ENCODE assay signal across 1 cellular context in genomic region chr12:92144631-92145480, GRCh38.
A peak's percentile ranks its signal among the peaks of the same experiment; 100 is the strongest.
TF ChIP-seq lines count a peak whose summit lies in the region.

No MANE protein-coding gene starts in this region.

TF ChIP-seq in K562, 482 proteins besides CTCF, POLR2A, EP300 and RAD21 (continued from another document and continues in another):
- no peak for TF ChIP-seq ZNF407 (IDR thresholded peaks at IDR 0.05; ENCODE audit: low read depth)
- TF ChIP-seq ESRRA (IDR thresholded peaks at IDR 0.05; ENCODE audit: borderline replicate concordance, low read depth) = no peak
- TF ChIP-seq KHSRP (IDR thresholded peaks at IDR 0.05) = no peak
- TF ChIP-seq SRF (CRISPR knock-in tag; IDR thresholded peaks at IDR 0.05) = no peak
- peak; percentile 82 for TF ChIP-seq PCBP1 (IDR thresholded peaks at IDR 0.05; ENCODE audit: low read depth, low read length, poor library complexity, severe bottlenecking)
- TF ChIP-seq ARID3B (CRISPR knock-in tag; IDR thresholded peaks at IDR 0.05; ENCODE audit: borderline replicate concordance) = no peak
- no peak for TF ChIP-seq ID3 (CRISPR knock-in tag; IDR thresholded peaks at IDR 0.05)
- no peak for TF ChIP-seq ID3 (tag; IDR thresholded peaks at IDR 0.05)
- TF ChIP-seq THRA (IDR thresholded peaks at IDR 0.05) = no peak
- TF ChIP-seq RERE (CRISPR knock-in tag; IDR thresholded peaks at IDR 0.05; ENCODE audit: borderline replicate concordance) = no peak
- no peak for TF ChIP-seq ZNF79 (CRISPR knock-in tag; IDR thresholded peaks at IDR 0.05; ENCODE audit: low read depth)
- TF ChIP-seq GTF3C2 (IDR thresholded peaks at IDR 0.05; ENCODE audit: borderline replicate concordance, extremely low read depth, insufficient read length) = no peak
- peak; percentile 57 for TF ChIP-seq VEZF1 (CRISPR knock-in tag; IDR thresholded peaks at IDR 0.05)
- no peak for TF ChIP-seq GTF2F1 (IDR thresholded peaks at IDR 0.05; ENCODE audit: low read depth, low read length)
- TF ChIP-seq ZNF197 (CRISPR knock-in tag; IDR thresholded peaks at IDR 0.05; ENCODE audit: low read depth) = no peak
- no peak for TF ChIP-seq SMAD1 (IDR thresholded peaks at IDR 0.05; ENCODE audit: low read depth, low read length, partially characterized antibody)
- no peak for TF ChIP-seq LEF1 (IDR thresholded peaks at IDR 0.05)
- TF ChIP-seq RBM14 (IDR thresholded peaks at IDR 0.05; ENCODE audit: borderline replicate concordance, insufficient read depth, low read depth, low read length) = no peak
- peak; percentile 96 for TF ChIP-seq MEIS2 (IDR thresholded peaks at IDR 0.05; ENCODE audit: partially characterized antibody)
- TF ChIP-seq MITF (IDR thresholded peaks at IDR 0.05) = no peak
- TF ChIP-seq RBM25 (IDR thresholded peaks at IDR 0.05; ENCODE audit: low read depth, low read length, severe bottlenecking) = no peak
- no peak for TF ChIP-seq SNIP1 (IDR thresholded peaks at IDR 0.05; ENCODE audit: low read depth)
- TF ChIP-seq CHD2 (IDR thresholded peaks at IDR 0.05; ENCODE audit: low read depth, low read length) = no peak
- peak in 1 of 2 experiments; percentile 78; a peak in 2 of 4 replicates for TF ChIP-seq SIN3A (IDR thresholded peaks at IDR 0.05; ENCODE audit: borderline replicate concordance in 2 of 2, control insufficient read depth in 1 of 2, low read depth in 2 of 2, low read length in 2 of 2)
- no peak for TF ChIP-seq STAT5B (CRISPR knock-in tag; IDR thresholded peaks at IDR 0.05)
- peak; percentile 27 for TF ChIP-seq TBP (optimal IDR thresholded peaks at IDR 0.05; ENCODE audit: low read depth, low read length)
- no peak for TF ChIP-seq GATAD2A (IDR thresholded peaks at IDR 0.05)
- no peak for TF ChIP-seq PYGO2 (tag; IDR thresholded peaks at IDR 0.05)
- no peak for TF ChIP-seq STAT5A (IDR thresholded peaks at IDR 0.05; ENCODE audit: borderline replicate concordance, low read length)
- TF ChIP-seq COPS2 (conservative IDR thresholded peaks at IDR 0.05) = no peak
- no peak for TF ChIP-seq CBFA2T3 (IDR thresholded peaks at IDR 0.05)
- no peak for TF ChIP-seq ZFP36 (IDR thresholded peaks at IDR 0.05; ENCODE audit: low read depth, low read length, partially characterized antibody)
- no peak for TF ChIP-seq NFIX (CRISPR knock-in tag; IDR thresholded peaks at IDR 0.05; ENCODE audit: low read depth)
- peak; percentile 28; the same call in 1 of the 2 replicates for TF ChIP-seq KLF6 (CRISPR knock-in tag; IDR thresholded peaks at IDR 0.05; ENCODE audit: borderline replicate concordance)
- no peak for TF ChIP-seq TEAD2 (tag; IDR thresholded peaks at IDR 0.05)
